22 cellular contexts compared by ENCODE assay signal in the genomic region with DNA sequence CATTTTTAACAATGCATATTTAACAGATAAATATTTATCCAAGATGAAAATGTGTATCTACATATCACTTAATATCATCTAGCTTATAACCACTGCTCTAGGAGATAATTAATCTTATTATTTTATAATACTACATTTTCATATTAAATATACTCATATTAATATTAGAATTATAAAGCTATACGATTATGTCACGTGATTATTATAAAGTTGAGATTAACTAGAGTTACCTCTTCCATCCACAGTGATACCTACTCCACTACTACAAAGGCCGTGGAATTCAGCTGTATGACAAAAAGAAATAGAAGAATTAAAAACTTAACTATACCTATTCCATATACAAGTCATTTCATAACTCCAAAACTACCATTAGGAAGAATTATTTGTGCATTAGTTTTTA.
A peak's percentile ranks its signal among the peaks of the same experiment; 100 is the strongest.
DNase-seq lines count a peak whose midpoint lies in the region; ATAC-seq, FAIRE-seq and TF ChIP-seq lines count a peak whose summit lies in the region.
"Had no signal": no experiment of that assay in that cellular context is flagged by ENCODE, and none has a peak within 500 bp of the region (broad histone marks: within the 10 kb centered on the region; RNA-seq: fewer than 3 reads in every experiment).

No MANE protein-coding gene starts in this region.

- H3K4me2 ChIP-seq in K562 (ENCODE audit: insufficient read depth, low read length) = no peak overlapping the region
- H3K4me2 ChIP-seq: A549; BLaER1 treated with 17β-estradiol and CSF1 and Interleukin-3, amounts not matched to agents 10 nM and 100 nM had no signal

- no peaks in the 10 kb centered on the region for H4K20me1 ChIP-seq in K562 (replicated peaks; ENCODE audit: control insufficient read depth, insufficient read depth, low read length)
- H4K20me1 ChIP-seq: BLaER1 treated with 17β-estradiol and CSF1 and Interleukin-3, amounts not matched to agents 10 nM and 100 nM had no signal

- no peak for TF ChIP-seq POLR2A in K562 (conservative IDR thresholded peaks at IDR 0.05)

- ATAC-seq in right cardiac atrium (no peak), K562 (no peak)
- ATAC-seq: A549, HCT116 had no signal

- 90% methylated on average over 3 of the region's 3 CpGs for WGBS in right cardiac atrium
- 0% methylated on average over 3 of the region's 3 CpGs for WGBS in K562 (ENCODE audit: insufficient coverage, low coverage, missing lambda C conversion rate)

- H3K9ac ChIP-seq in K562 (ENCODE audit: insufficient read depth in 1 of 2, low read depth in 2 of 2, low read length in 2 of 2) = no peak overlapping the region
- H3K9ac ChIP-seq: BLaER1 treated with 17β-estradiol and CSF1 and Interleukin-3, amounts not matched to agents 10 nM and 100 nM; GM23248 had no signal

- BruUV-seq in K562 (replicated peaks; lab: Mats Ljungman, UMichigan) = no TSS peak

- POLR2A ChIA-PET in K562 (lab: Yijun Ruan, JAX) = no interaction called here

- H3K36me3 ChIP-seq in cardiac muscle cell = peaks cover 100% of the 10 kb centered on the region
- H3K36me3 ChIP-seq in K562 (ENCODE audit: control insufficient read depth, insufficient read depth, low read length) = no peaks in the 10 kb centered on the region
- no peaks in the 10 kb centered on the region for H3K36me3 ChIP-seq in H7 (replicated peaks; ENCODE audit: control insufficient read depth, insufficient read depth, low read length)
- H3K36me3 ChIP-seq: BE2C; BLaER1 treated with 17β-estradiol and CSF1 and Interleukin-3, amounts not matched to agents 10 nM and 100 nM had no signal

- H3K9me3 ChIP-seq in cardiac muscle cell (ENCODE audit: low read depth) (no peaks in the 10 kb centered on the region), right cardiac atrium (ENCODE audit: control insufficient read depth, low read length) (no peaks in the 10 kb centered on the region), K562 (replicated peaks; ENCODE audit: control insufficient read depth, insufficient read depth, low read depth, low read length) (0 out of 2 replicates have a peak, but pooled peaks cover 1% of the 10 kb centered on the region)
- H3K9me3 ChIP-seq: A549; BE2C; BLaER1 treated with 17β-estradiol and CSF1 and Interleukin-3, amounts not matched to agents 10 nM and 100 nM had no signal

- CTCF ChIA-PET in K562 (lab: Yijun Ruan, JAX; ENCODE audit: low intra/inter-chr PET ratio) = no interaction called here

- no peak for TF ChIP-seq EP300 in K562 (IDR thresholded peaks at IDR 0.05; ENCODE audit: low read length)

- no peak overlapping the region for H2AFZ ChIP-seq in K562 (ENCODE audit: low read depth, low read length)
- H2AFZ ChIP-seq: GM23248 had no signal

- DNase-seq in cardiac muscle cell (ENCODE audit: low read depth in 1 of 2, low spot score in 1 of 2) = no peak
- DNase-seq in right cardiac atrium = no peak
- DNase-seq in K562 (ENCODE audit: extremely low read depth in 1 of 4, low spot score in 3 of 4) = no peak
- DNase-seq in frontal cortex (ENCODE audit: low spot score in 2 of 2) = no peak
- DNase-seq in activated effector memory CD4-positive, alpha-beta T cell treated with anti-CD3 and anti-CD28 coated beads, Interleukin-2, amount 50 U/mL, for 16 hours = no peak
- DNase-seq in H7 = no peak
- DNase-seq: ACHN; AML-193; BE2C; Calu3; CD4-positive, alpha-beta memory T cell; COR-L47; DMS153; DND-41; GM23248; H9 had no signal

- TF ChIP-seq RAD21 in K562 (CRISPR knock-in tag; conservative IDR thresholded peaks at IDR 0.05 in 1 of 2, IDR thresholded peaks at IDR 0.05 in 1 of 2) = no peak

- FAIRE-seq in K562 (lab: Jason Lieb, UNC) (no peak), frontal cortex (lab: Jason Lieb, UNC) (peak; percentile 52)
- FAIRE-seq: A549, GM19239, H1 had no signal

- intact Hi-C loops in right cardiac atrium (cut with DNase I) (no loop called here), K562 (cut with micrococcal nuclease) (no loop called here)

- H3K27ac ChIP-seq in cardiac muscle cell = peak overlapping the region; percentile 31
- no peak overlapping the region for H3K27ac ChIP-seq in right cardiac atrium (ENCODE audit: low read length)
- H3K27ac ChIP-seq in K562 (ENCODE audit: extremely low read depth, low read depth, low read length) = no peak overlapping the region
- H3K27ac ChIP-seq: 22Rv1; A549; BLaER1 treated with 17β-estradiol and CSF1 and Interleukin-3, amounts not matched to agents 10 nM and 100 nM; GM23248 had no signal

- TF ChIP-seq CTCF in cardiac muscle cell (IDR thresholded peaks at IDR 0.05; ENCODE audit: low read depth, low read length) = no peak
- no peak for TF ChIP-seq CTCF in K562 (IDR thresholded peaks at IDR 0.05 in 2 of 3, conservative IDR thresholded peaks at IDR 0.05 in 1 of 3; ENCODE audit: insufficient read depth in 2 of 3, low read depth in 1 of 3, low read length in 3 of 3)

- H3K4me1 ChIP-seq in cardiac muscle cell (ENCODE audit: low read depth) (peaks cover 12% of the 10 kb centered on the region), right cardiac atrium (ENCODE audit: control insufficient read depth, insufficient read depth, low read length) (no peaks in the 10 kb centered on the region), K562 (replicated peaks in 1 of 2; ENCODE audit: control insufficient read depth in 2 of 2, insufficient read depth in 2 of 2, low read length in 2 of 2) (no peaks in the 10 kb centered on the region)
- H3K4me1 ChIP-seq: A549; BE2C; BLaER1 treated with 17β-estradiol and CSF1 and Interleukin-3, amounts not matched to agents 10 nM and 100 nM had no signal

- H3K79me2 ChIP-seq in K562 (ENCODE audit: control insufficient read depth, insufficient read depth, low read length) = no peaks in the 10 kb centered on the region

- H3K4me3 ChIP-seq in cardiac muscle cell = no peak overlapping the region
- H3K4me3 ChIP-seq in right cardiac atrium (ENCODE audit: low read length) = no peak overlapping the region
- no peak overlapping the region for H3K4me3 ChIP-seq in K562
- H3K4me3 ChIP-seq in H7 (ENCODE audit: insufficient read depth, low read depth, low read length) = no peak overlapping the region
- H3K4me3 ChIP-seq: A549; BLaER1 treated with 17β-estradiol and CSF1 and Interleukin-3, amounts not matched to agents 10 nM and 100 nM; GM23248 had no signal

- no peaks in the 10 kb centered on the region for H3K27me3 ChIP-seq in cardiac muscle cell
- no peaks in the 10 kb centered on the region for H3K27me3 ChIP-seq in right cardiac atrium (ENCODE audit: control insufficient read depth, insufficient read depth)
- H3K27me3 ChIP-seq in K562 (ENCODE audit: control insufficient read depth in 2 of 2, insufficient read depth in 2 of 2, low read length in 2 of 2) = no peaks in the 10 kb centered on the region
- H3K27me3 ChIP-seq in H7 (ENCODE audit: control insufficient read depth, insufficient read depth, low read length) = no peaks in the 10 kb centered on the region
- H3K27me3 ChIP-seq: BE2C; BLaER1 treated with 17β-estradiol and CSF1 and Interleukin-3, amounts not matched to agents 10 nM and 100 nM had no signal

- in situ Hi-C loops in K562 (cut with MboI) = no loop called here

- no peaks in the 10 kb centered on the region for H3K9me1 ChIP-seq in K562 (ENCODE audit: control insufficient read depth, insufficient read depth, low read length)

TF ChIP-seq in K562, 482 proteins besides CTCF, POLR2A, EP300 and RAD21:
- no peak for TF ChIP-seq ZNF384 (IDR thresholded peaks at IDR 0.05; ENCODE audit: low read depth, low read length)
- TF ChIP-seq, protein P1, sequence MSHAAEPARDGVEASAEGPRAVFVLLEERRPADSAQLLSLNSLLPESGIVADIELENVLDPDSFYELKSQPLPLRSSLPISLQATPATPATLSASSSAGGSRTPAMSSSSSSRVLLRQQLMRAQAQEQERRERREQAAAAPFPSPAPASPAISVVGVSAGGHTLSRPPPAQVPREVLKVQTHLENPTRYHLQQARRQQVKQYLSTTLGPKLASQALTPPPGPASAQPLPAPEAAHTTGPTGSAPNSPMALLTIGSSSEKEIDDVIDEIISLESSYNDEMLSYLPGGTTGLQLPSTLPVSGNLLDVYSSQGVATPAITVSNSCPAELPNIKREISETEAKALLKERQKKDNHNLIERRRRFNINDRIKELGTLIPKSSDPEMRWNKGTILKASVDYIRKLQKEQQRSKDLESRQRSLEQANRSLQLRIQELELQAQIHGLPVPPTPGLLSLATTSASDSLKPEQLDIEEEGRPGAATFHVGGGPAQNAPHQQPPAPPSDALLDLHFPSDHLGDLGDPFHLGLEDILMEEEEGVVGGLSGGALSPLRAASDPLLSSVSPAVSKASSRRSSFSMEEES (CRISPR knock-in tag; IDR thresholded peaks at IDR 0.05) = peak; percentile 86
